In the genomic region with DNA sequence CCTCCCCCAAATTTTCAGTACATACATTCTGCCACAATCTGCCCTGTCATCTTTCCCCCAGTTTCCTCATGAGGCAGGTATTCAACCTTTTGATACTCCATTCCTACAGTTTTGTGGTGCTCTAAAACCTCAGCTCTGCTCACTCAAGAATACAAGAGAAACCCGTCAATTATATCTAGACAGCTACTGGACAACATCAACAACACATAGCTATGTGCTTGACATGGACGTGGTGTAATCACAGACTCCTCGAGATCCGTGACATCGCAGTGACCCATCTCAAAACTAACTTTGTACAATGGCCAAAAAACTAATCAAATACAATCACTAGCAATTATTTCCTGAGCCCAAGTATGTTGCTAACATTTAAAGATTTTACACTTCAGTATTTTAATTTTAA, we compare ENCODE assay signal across 18 cellular contexts.
"Had no signal": no experiment of that assay in that cellular context is flagged by ENCODE, and none has a peak within 500 bp of the region (broad histone marks: within the 10 kb centered on the region; RNA-seq: fewer than 3 reads in every experiment).

No MANE protein-coding gene starts in this region.

- H3K27ac Mint-ChIP-seq: activated naive CD8-positive, alpha-beta T cell treated with anti-CD3 and anti-CD28 coated beads for 36 hours; activated T-helper 1 cell treated with anti-CD3 and anti-CD28 coated beads, Interleukin-12 subunit alpha, Interleukin-12 subunit beta, Interleukin-2, Interleukin-4 antibody, amounts not matched to agents 30 ng/mL and 10 ng/mL and 1 ng/mL, durations not matched to agents 14 hours and 24 hours and 36 hours; brain; immature natural killer cell; stimulated activated effector memory CD8-positive, alpha-beta T cell treated with anti-CD3 and anti-CD28 coated beads, Interleukin-12 subunit alpha, Interleukin-12 subunit beta, amount 100 ng/mL, for 72 hours had no signal

- H3K4me1 Mint-ChIP-seq: activated naive CD8-positive, alpha-beta T cell treated with anti-CD3 and anti-CD28 coated beads for 36 hours; brain had no signal

- H3K4me3 Mint-ChIP-seq: activated naive CD8-positive, alpha-beta T cell treated with anti-CD3 and anti-CD28 coated beads for 36 hours; activated T-helper 1 cell treated with anti-CD3 and anti-CD28 coated beads, Interleukin-12 subunit alpha, Interleukin-12 subunit beta, Interleukin-2, Interleukin-4 antibody, amounts not matched to agents 30 ng/mL and 10 ng/mL and 1 ng/mL, durations not matched to agents 14 hours and 24 hours and 36 hours; brain; immature natural killer cell; stimulated activated effector memory CD8-positive, alpha-beta T cell treated with anti-CD3 and anti-CD28 coated beads, Interleukin-12 subunit alpha, Interleukin-12 subunit beta, amount 100 ng/mL, for 72 hours had no signal

- H3K27me3 Mint-ChIP-seq: activated naive CD8-positive, alpha-beta T cell treated with anti-CD3 and anti-CD28 coated beads for 36 hours; brain had no signal

- H3K9me3 Mint-ChIP-seq: activated naive CD8-positive, alpha-beta T cell treated with anti-CD3 and anti-CD28 coated beads for 36 hours; activated T-helper 1 cell treated with anti-CD3 and anti-CD28 coated beads, Interleukin-12 subunit alpha, Interleukin-12 subunit beta, Interleukin-2, Interleukin-4 antibody, amounts not matched to agents 30 ng/mL and 10 ng/mL and 1 ng/mL, durations not matched to agents 14 hours and 24 hours and 36 hours; brain; immature natural killer cell had no signal

- ATAC-seq: gastroesophageal sphincter; lower lobe of right lung; psoas muscle; right lobe of liver; stimulated activated effector memory CD8-positive, alpha-beta T cell treated with anti-CD3 and anti-CD28 coated beads, Interleukin-12 subunit alpha, Interleukin-12 subunit beta, amount 100 ng/mL, for 72 hours had no signal

- DNase-seq: activated CD4-positive, alpha-beta T cell treated with anti-CD3 and anti-CD28 coated beads for 1 hour; activated CD4-positive, alpha-beta T cell treated with anti-CD3 and anti-CD28 coated beads, Interleukin-2, amount 50 U/mL, for 4 hours; activated naive CD8-positive, alpha-beta T cell treated with anti-CD3 and anti-CD28 coated beads for 36 hours; immature natural killer cell; kidney glomerular epithelial cell; lower lobe of right lung; occipital lobe; psoas muscle; right lobe of liver; small intestine; stimulated activated CD4-positive, alpha-beta T cell treated with anti-CD3 and anti-CD28 coated beads, Interleukin-4, amount 100 ng/mL, for 24 hours; stomach; upper lobe of left lung; WERI-Rb-1 had no signal
